29 cellular contexts compared by ENCODE assay signal in the genomic region with DNA sequence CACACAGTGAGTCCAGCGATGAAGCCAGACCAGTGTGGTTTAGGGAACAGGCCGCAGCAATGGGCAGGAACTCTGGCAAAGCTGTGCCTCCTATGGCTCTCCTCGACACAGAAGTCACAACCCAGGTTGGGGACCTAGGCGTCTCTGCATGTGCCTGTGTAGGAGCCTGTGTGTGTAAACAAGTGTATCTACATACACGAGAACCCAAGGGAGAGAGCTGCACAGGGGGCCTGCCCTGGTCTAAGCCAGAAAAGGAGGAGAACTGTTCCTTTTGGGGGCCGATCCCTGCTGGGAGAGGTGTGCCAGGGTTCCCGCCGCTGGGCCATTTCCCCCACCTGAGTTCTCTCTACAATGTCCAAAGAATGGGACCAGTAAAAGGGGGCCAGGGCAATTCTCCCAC. TPM values are rescaled to one million over a fixed set of nuclear protein-coding genes. Genes with fewer than 3 reads are reported as not detected.
A peak's percentile ranks its signal among the peaks of the same experiment; 100 is the strongest.
DNase-seq lines count a peak whose midpoint lies in the region; ATAC-seq and TF ChIP-seq lines count a peak whose summit lies in the region.
"Had no signal": no experiment of that assay in that cellular context is flagged by ENCODE, and none has a peak within 500 bp of the region (broad histone marks: within the 10 kb centered on the region; RNA-seq: fewer than 3 reads in every experiment).

No MANE protein-coding gene starts in this region.

- H2AFZ ChIP-seq in neural progenitor cell (replicated peaks) = no peak overlapping the region

- no peak overlapping the region for H3K4me3 ChIP-seq in CD4-positive, alpha-beta memory T cell (ENCODE audit: low read length in 2 of 2)
- H3K4me3 ChIP-seq in neural progenitor cell = no peak overlapping the region
- H3K4me3 ChIP-seq: colonic mucosa, esophagus squamous epithelium, mucosa of descending colon, testis, vagina had no signal

- H3K27ac Mint-ChIP-seq in CD4-positive, alpha-beta memory T cell = peak overlapping the region; percentile 29 to 94 (median 91)
- H3K27ac Mint-ChIP-seq in activated naive CD4-positive, alpha-beta T cell treated with anti-CD3 and anti-CD28 coated beads, Interleukin-2, amount 50 U/mL, for 72 hours = peak overlapping the region; percentile 47 to 53
- peak overlapping the region; percentile 3 for H3K27ac Mint-ChIP-seq in neural progenitor cell

- no peak overlapping the region for H3K4me2 ChIP-seq in neural progenitor cell
- H3K4me2 ChIP-seq: SK-N-SH had no signal

- peaks cover 50 to 88% (median 69%) of the 10 kb centered on the region in 4 donors for H3K4me1 Mint-ChIP-seq in CD4-positive, alpha-beta memory T cell
- peaks cover 37% of the 10 kb centered on the region for H3K4me1 Mint-ChIP-seq in neural progenitor cell

- peaks cover 92% of the 10 kb centered on the region for H3K4me1 ChIP-seq in CD4-positive, alpha-beta memory T cell (ENCODE audit: insufficient read depth, low read length)
- H3K4me1 ChIP-seq in neural progenitor cell = peaks cover 35% of the 10 kb centered on the region
- H3K4me1 ChIP-seq: colonic mucosa, vagina had no signal

- H3K79me2 ChIP-seq in neural progenitor cell (ENCODE audit: low read depth) = no peaks in the 10 kb centered on the region

- peaks cover 33% of the 10 kb centered on the region for H3F3A ChIP-seq in neural progenitor cell (ENCODE audit: low read depth)

- H3K27me3 Mint-ChIP-seq in CD4-positive, alpha-beta memory T cell = no peaks in the 10 kb centered on the region
- peaks cover 7% of the 10 kb centered on the region for H3K27me3 Mint-ChIP-seq in neural progenitor cell (ENCODE audit: insufficient read depth, low read depth)
- H3K27me3 Mint-ChIP-seq: activated CD4-positive, alpha-beta T cell treated with anti-CD3 and anti-CD28 coated beads for 36 hours had no signal

- peak; percentile 45 for DNase-seq in activated CD8-positive, alpha-beta memory T cell treated with anti-CD3 and anti-CD28 coated beads, Interleukin-2, amount 50 U/mL, for 48 hours
- DNase-seq in activated CD8-positive, alpha-beta memory T cell treated with anti-CD3 and anti-CD28 coated beads, Interleukin-2, amount 50 U/mL, for 4 hours = no peak
- DNase-seq in CD4-positive, alpha-beta memory T cell = no peak
- no peak for DNase-seq in activated naive CD4-positive, alpha-beta T cell treated with anti-CD3 and anti-CD28 coated beads, Interleukin-2, amount 50 U/mL, for 72 hours (ENCODE audit: low spot score in 2 of 2)
- DNase-seq in neural progenitor cell (ENCODE audit: low spot score) (no peak), cerebellar cortex (ENCODE audit: low spot score) (no peak)
- DNase-seq in stimulated activated CD4-positive, alpha-beta T cell treated with anti-CD3 and anti-CD28 coated beads, Interleukin-4, amount 100 ng/mL, for 1 hour = no peak
- DNase-seq: activated CD4-positive, alpha-beta T cell treated with anti-CD3 and anti-CD28 coated beads for 36 hours; activated gamma-delta T cell; anterior cingulate cortex; colonic mucosa; DMS153; effector CD8-positive, alpha-beta T cell; esophagus squamous epithelium; left cardiac atrium; mucosa of descending colon; NCI-H446 treated with DMSO at 0.1 percent for 48 hours; NCI-H82; SK-N-SH; stimulated activated naive CD4-positive, alpha-beta T cell; T-helper 2 cell; testis had no signal

- ATAC-seq in activated naive CD4-positive, alpha-beta T cell treated with anti-CD3 and anti-CD28 coated beads, Interleukin-2, amount 50 U/mL, for 72 hours = peak in 1 of 2 donors; percentile 14
- ATAC-seq in HG02759 (IDR thresholded peaks at IDR 0.05; ENCODE audit: unreplicated experiment) = no peak
- ATAC-seq: activated CD4-positive, alpha-beta T cell treated with anti-CD3 and anti-CD28 coated beads for 36 hours; left cardiac atrium; mucosa of descending colon had no signal

- H3K4me3 Mint-ChIP-seq in CD4-positive, alpha-beta memory T cell = no peak overlapping the region
- no peak overlapping the region for H3K4me3 Mint-ChIP-seq in neural progenitor cell
- H3K4me3 Mint-ChIP-seq: activated CD4-positive, alpha-beta T cell treated with anti-CD3 and anti-CD28 coated beads for 36 hours had no signal

- POLR2A ChIA-PET in CD4-positive, alpha-beta memory T cell (lab: Charles Lee; ENCODE audit: partially characterized antibody) = interaction anchor here (1.0 to 1.5 kb wide), 2 partner anchors 23 to 54 kb away, joined by 3 to 4 read pairs; no protein-coding TSS in a partner anchor

- H3K36me3 Mint-ChIP-seq in CD4-positive, alpha-beta memory T cell = peaks cover 21 to 63% of the 10 kb centered on the region in 2 donors
- peaks cover 4 to 7% of the 10 kb centered on the region in 2 donors for H3K36me3 Mint-ChIP-seq in activated naive CD4-positive, alpha-beta T cell treated with anti-CD3 and anti-CD28 coated beads, Interleukin-2, amount 50 U/mL, for 72 hours
- no peaks in the 10 kb centered on the region for H3K36me3 Mint-ChIP-seq in neural progenitor cell

- H3K9ac ChIP-seq in neural progenitor cell = no peak overlapping the region
- H3K9ac ChIP-seq: SK-N-SH had no signal

- H3K27me3 ChIP-seq in CD4-positive, alpha-beta memory T cell (ENCODE audit: insufficient read depth, low read length) = no peaks in the 10 kb centered on the region
- H3K27me3 ChIP-seq in neural progenitor cell = peaks cover 9% of the 10 kb centered on the region
- H3K27me3 ChIP-seq: colonic mucosa, esophagus squamous epithelium, testis, vagina had no signal

- no peak for TF ChIP-seq CTCF in neural progenitor cell (IDR thresholded peaks at IDR 0.05)

- no peaks in the 10 kb centered on the region for H3K9me3 ChIP-seq in CD4-positive, alpha-beta memory T cell (ENCODE audit: control insufficient read depth in 1 of 2, low read length in 2 of 2)
- no peaks in the 10 kb centered on the region for H3K9me3 ChIP-seq in neural progenitor cell (ENCODE audit: low read depth)
- H3K9me3 ChIP-seq: colonic mucosa, esophagus squamous epithelium, mucosa of descending colon, SK-N-SH, testis, vagina had no signal

- H3K9me3 Mint-ChIP-seq in CD4-positive, alpha-beta memory T cell = no peaks in the 10 kb centered on the region
- H3K9me3 Mint-ChIP-seq in activated naive CD4-positive, alpha-beta T cell treated with anti-CD3 and anti-CD28 coated beads, Interleukin-2, amount 50 U/mL, for 72 hours = no peaks in the 10 kb centered on the region
- no peaks in the 10 kb centered on the region for H3K9me3 Mint-ChIP-seq in neural progenitor cell
- H3K9me3 Mint-ChIP-seq: neural crest cell had no signal

- H3K27ac ChIP-seq in CD4-positive, alpha-beta memory T cell (ENCODE audit: low read depth, low read length) = no peak overlapping the region
- H3K27ac ChIP-seq in neural progenitor cell = no peak overlapping the region
- H3K27ac ChIP-seq: colonic mucosa, esophagus squamous epithelium, testis, vagina had no signal

- intact Hi-C loops in CD4-positive, alpha-beta memory T cell (cut with micrococcal nuclease) = no loop called here

- CTCF ChIA-PET in CD4-positive, alpha-beta memory T cell (lab: Charles Lee; ENCODE audit: partially characterized antibody) = no interaction called here

- H3K36me3 ChIP-seq in CD4-positive, alpha-beta memory T cell (ENCODE audit: insufficient read depth, low read length) = peaks cover 11% of the 10 kb centered on the region
- H3K36me3 ChIP-seq in neural progenitor cell = no peaks in the 10 kb centered on the region
- H3K36me3 ChIP-seq: colonic mucosa, esophagus squamous epithelium, vagina had no signal

- no peaks in the 10 kb centered on the region for H4K20me1 ChIP-seq in neural progenitor cell (ENCODE audit: low read depth)

RNA-seq across cellular contexts. Expression of a gene that starts 56.0 kb away (rescaled TPM):
- total RNA-seq in CD4-positive, alpha-beta memory T cell = 100 to 1,000 TPM; 340 to 341 TPM
- polyA plus RNA-seq in CD4-positive, alpha-beta memory T cell = 100 to 1,000 TPM; 260 to 404 TPM
- 100 to 1,000 TPM; 118 to 158 TPM for total RNA-seq in activated naive CD4-positive, alpha-beta T cell treated with anti-CD3 and anti-CD28 coated beads, Interleukin-2, amount 50 U/mL, for 72 hours
- 1.3 and 1.5 TPM in 2 replicates for total RNA-seq in neural progenitor cell (ENCODE audit: low replicate concordance)
- total RNA-seq: A172, bronchial epithelial cell, H4, lung microvascular endothelial cell had no signal

Comparison
In these comparisons a context has a peak if more than half of its experiments do, and no peak if none do; other contexts are left out.
1. H3K27ac Mint-ChIP-seq: peak in every context shown above with its lines; median percentile 91 in CD4-positive, alpha-beta memory T cell; 50 in activated naive CD4-positive, alpha-beta T cell treated with anti-CD3 and anti-CD28 coated beads, Interleukin-2, amount 50 U/mL, for 72 hours; 3 in neural progenitor cell.
2. RNA of a gene that starts 56.0 kb away (total RNA-seq): 340 to 341 TPM in CD4-positive, alpha-beta memory T cell and 118 to 158 TPM in activated naive CD4-positive, alpha-beta T cell treated with anti-CD3 and anti-CD28 coated beads, Interleukin-2, amount 50 U/mL, for 72 hours; 1.3 to 1.5 TPM in neural progenitor cell; every median in the first group is over 10 times any median in the second.